8 cellular contexts compared by ENCODE assay signal in the genomic region with DNA sequence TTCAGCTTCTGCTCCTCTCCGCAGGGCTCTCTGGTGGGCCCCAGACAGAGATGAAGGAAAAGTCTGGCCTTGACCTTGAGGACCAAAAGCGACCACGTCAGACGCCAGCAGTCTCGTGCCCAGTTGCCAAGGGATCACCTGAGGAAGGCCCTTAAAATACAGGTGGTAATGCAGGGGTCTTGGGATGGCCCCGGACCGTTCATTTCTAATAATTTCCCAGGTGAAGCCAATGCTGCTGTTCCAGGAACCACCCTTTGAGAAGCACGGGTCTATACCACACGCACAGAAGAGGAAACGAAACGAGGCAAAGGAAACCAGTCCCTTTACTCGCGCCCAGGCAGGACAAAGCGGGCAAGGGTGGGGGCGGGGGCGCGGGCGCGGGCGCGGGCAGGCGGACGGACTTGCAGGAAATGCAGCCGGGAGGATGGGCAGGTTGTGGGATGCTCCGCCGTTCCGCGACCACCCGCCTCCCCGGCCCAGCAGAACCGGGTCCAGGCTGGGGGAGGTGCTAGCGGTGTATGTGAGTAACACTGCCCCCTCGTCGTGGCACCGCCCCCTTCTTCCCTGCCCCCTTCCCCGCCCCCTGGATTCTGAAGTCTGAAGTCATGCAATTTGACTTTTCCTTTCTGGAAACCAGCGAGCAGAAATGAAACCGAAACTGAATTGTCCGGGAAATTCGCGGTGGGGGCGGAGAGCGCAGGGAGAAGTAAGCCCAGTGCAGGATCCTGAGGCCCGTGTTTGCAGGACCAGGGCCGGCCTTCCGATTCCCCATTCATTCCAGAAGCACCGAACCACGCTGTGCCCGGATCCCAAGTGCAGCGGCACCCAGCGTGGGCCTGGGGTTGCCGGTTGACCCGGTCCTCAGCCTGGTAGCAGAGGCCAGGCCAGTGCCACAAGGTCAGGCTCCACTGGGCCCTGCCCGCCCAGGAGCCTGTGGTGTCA. TPM values are rescaled to one million over a fixed set of nuclear protein-coding genes. Genes with fewer than 3 reads are reported as not detected.
DNase-seq lines count a peak whose midpoint lies in the region; ATAC-seq, FAIRE-seq and TF ChIP-seq lines count a peak whose summit lies in the region.

No MANE protein-coding gene starts in this region.

- H3K36me3 ChIP-seq in BE2C = no peaks in the 10 kb centered on the region
- H3K36me3 ChIP-seq in neural cell (ENCODE audit: insufficient read depth, low read length) = no peaks in the 10 kb centered on the region
- no peaks in the 10 kb centered on the region for H3K36me3 ChIP-seq in suprapubic skin

- no peak overlapping the region for H3K4me2 ChIP-seq in neural cell (ENCODE audit: low read length)

- no peak for TF ChIP-seq EP300 in neural cell (conservative IDR thresholded peaks at IDR 0.05; ENCODE audit: poor library complexity, severe bottlenecking)
- TF ChIP-seq EP300 in suprapubic skin (IDR thresholded peaks at IDR 0.05) = no peak

- DNase-seq in BE2C (peak; percentile 36), HTR-8/SVneo (ENCODE audit: insufficient read length, low spot score) (peak; percentile 84), RWPE1 (ENCODE audit: low spot score) (peak; percentile 80), foreskin melanocyte (peak; percentile 91), suprapubic skin (ENCODE audit: low spot score in 2 of 2) (peak; percentile 91)
- peak; percentile 54 for DNase-seq in activated naive CD4-positive, alpha-beta T cell treated with Interleukin-2 at 50 U/mL for 16 hours

- H4K20me1 ChIP-seq in neural cell (ENCODE audit: insufficient read depth) = no peaks in the 10 kb centered on the region

- POLR2A ChIA-PET in RWPE1 (lab: Yijun Ruan, JAX; ENCODE audit: low non-redundant PET) = no interaction called here

- H3K27me3 ChIP-seq in BE2C = no peaks in the 10 kb centered on the region
- H3K27me3 ChIP-seq in neural cell (ENCODE audit: insufficient read depth, low read depth, low read length) = peaks cover 2% of the 10 kb centered on the region
- H3K27me3 ChIP-seq in suprapubic skin = no peaks in the 10 kb centered on the region

- H3K9me2 ChIP-seq in neural cell (ENCODE audit: insufficient read depth, low read length) = no peaks in the 10 kb centered on the region

- H2AFZ ChIP-seq in neural cell (ENCODE audit: low read depth, low read length) = no peak overlapping the region

- FAIRE-seq in HTR-8/SVneo (lab: Jason Lieb, UNC) = peak; percentile 85

- WGBS in suprapubic skin = 9% methylated on average over 26 of the region's 54 CpGs

- ATAC-seq in GM19324 (IDR thresholded peaks at IDR 0.05; ENCODE audit: low FRiP score, unreplicated experiment) = peak; percentile 76

- H3K4me3 ChIP-seq in BE2C (ENCODE audit: low read depth, low read length) = peak overlapping the region; percentile 68
- peak overlapping the region; percentile 53 for H3K4me3 ChIP-seq in neural cell (ENCODE audit: low read length)
- peak overlapping the region; percentile 51 for H3K4me3 ChIP-seq in suprapubic skin

- no peak for TF ChIP-seq RAD21 in neural cell (conservative IDR thresholded peaks at IDR 0.05)

- no peak for TF ChIP-seq CTCF in BE2C (IDR thresholded peaks at IDR 0.05; ENCODE audit: low read depth, low read length)
- no peak for TF ChIP-seq CTCF in RWPE1 (conservative IDR thresholded peaks at IDR 0.05; ENCODE audit: low read depth)
- no peak for TF ChIP-seq CTCF in neural cell (IDR thresholded peaks at IDR 0.05; ENCODE audit: poor library complexity, severe bottlenecking)
- no peak for TF ChIP-seq CTCF in suprapubic skin (IDR thresholded peaks at IDR 0.05)

- H3K9ac ChIP-seq in neural cell (ENCODE audit: low read length) = no peak overlapping the region

- no peaks in the 10 kb centered on the region for H3K79me2 ChIP-seq in neural cell (replicated peaks; ENCODE audit: insufficient read depth, low read length)

- CTCF ChIA-PET in RWPE1 (lab: Yijun Ruan, JAX) = no interaction called here

- TF ChIP-seq POLR2A in suprapubic skin (IDR thresholded peaks at IDR 0.05) = no peak

- peak overlapping the region; percentile 85 for H3K27ac ChIP-seq in RWPE1
- no peak overlapping the region for H3K27ac ChIP-seq in neural cell (ENCODE audit: low read length)
- H3K27ac ChIP-seq in suprapubic skin = peak overlapping the region; percentile 75

- H3K4me1 ChIP-seq in BE2C = no peaks in the 10 kb centered on the region
- H3K4me1 ChIP-seq in suprapubic skin = peaks cover 16% of the 10 kb centered on the region

- no peaks in the 10 kb centered on the region for H3F3A ChIP-seq in neural cell (ENCODE audit: insufficient read depth, low read length, poor library complexity, severe bottlenecking)

- H3K9me3 ChIP-seq in BE2C (no peaks in the 10 kb centered on the region), neural cell (ENCODE audit: low read length) (no peaks in the 10 kb centered on the region), suprapubic skin (no peaks in the 10 kb centered on the region)

TF ChIP-seq in neural cell, 6 proteins besides CTCF, POLR2A, EP300 and RAD21:
- TF ChIP-seq EZH2 (IDR thresholded peaks at IDR 0.05; ENCODE audit: borderline replicate concordance, insufficient read depth, low read length, poor library complexity, severe bottlenecking) = no peak
- no peak for TF ChIP-seq SMC3 (conservative IDR thresholded peaks at IDR 0.05; ENCODE audit: poor library complexity)

RNA-seq across cellular contexts. Expression of a gene that starts 5.8 kb away (rescaled TPM):
- polyA plus RNA-seq in BE2C (2012; ENCODE audit: insufficient read depth, insufficient read length, low read depth) = 0.76 TPM
- 0.07 and 4.9 TPM in 2 replicates for polyA plus RNA-seq in neural cell
- polyA minus RNA-seq in neural cell = 0.81 TPM in 1 of 2 replicates, not detected in the other
- 10 to 100 TPM in 1 of 4 donors, 1 to 10 TPM in 3; 4.3 to 16.4 (median 8.5) TPM for total RNA-seq in suprapubic skin

RNA-seq across cellular contexts. Expression of a gene that starts 58.4 kb away (rescaled TPM):
- 0.26 TPM for polyA plus RNA-seq in BE2C (2012; ENCODE audit: insufficient read depth, insufficient read length, low read depth)
- not detected in 2 replicates for polyA plus RNA-seq in neural cell
- polyA minus RNA-seq in neural cell = not detected in 2 replicates
- total RNA-seq in suprapubic skin = 1 to 10 TPM; 3.2 to 6.1 (median 5.1) TPM

Comparison
In these comparisons a context has a peak if more than half of its experiments do, and no peak if none do; other contexts are left out.
1. DNase-seq: peak in every context shown above with its lines; median percentile 91 in foreskin melanocyte; 91 in suprapubic skin; 84 in HTR-8/SVneo; 80 in RWPE1; 54 in activated naive CD4-positive, alpha-beta T cell treated with Interleukin-2 at 50 U/mL for 16 hours; 36 in BE2C.